22 cellular contexts compared by ENCODE assay signal in the genomic region with DNA sequence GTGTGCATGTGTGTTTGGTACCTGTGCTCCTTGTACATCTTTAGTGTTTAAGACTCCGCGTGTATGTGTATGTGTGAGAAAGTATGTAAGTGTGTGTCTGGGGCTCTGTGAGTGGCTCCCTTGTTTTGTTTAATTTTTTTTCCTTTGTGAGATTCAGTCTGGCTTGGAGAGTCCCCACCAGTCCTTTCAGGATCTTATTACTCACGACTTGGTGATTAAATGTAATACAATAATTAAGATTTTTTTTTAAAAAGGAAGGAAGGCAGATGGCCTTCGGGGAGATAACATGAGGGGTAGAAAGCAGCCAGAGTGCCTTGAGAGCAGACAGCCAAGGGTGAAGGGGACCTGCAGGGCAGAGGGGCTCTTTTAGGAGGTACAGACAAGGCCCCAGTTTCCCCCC.
"Had no signal": no experiment of that assay in that cellular context is flagged by ENCODE, and none has a peak within 500 bp of the region (broad histone marks: within the 10 kb centered on the region; RNA-seq: fewer than 3 reads in every experiment).

No MANE protein-coding gene starts in this region.

- H3K27ac Mint-ChIP-seq: activated CD4-positive, alpha-beta T cell treated with anti-CD3 and anti-CD28 coated beads, Interleukin-2, amount 10 ng/mL, durations not matched to agents 7 days and 5 days; activated CD8-positive, alpha-beta T cell treated with anti-CD3 and anti-CD28 coated beads, Interleukin-2, amount 10 ng/mL, durations not matched to agents 7 days and 5 days; activated naive CD4-positive, alpha-beta T cell treated with anti-CD3 and anti-CD28 coated beads, Interleukin-2, amount 50 U/mL, for 72 hours; nephron progenitor cell; stimulated activated memory B cell treated with anti-CD40 and anti-IgM and Interleukin-4, amounts not matched to agents 10 μg/mL and 1 μg/mL and 100 μg/mL, for 72 hours; T-helper 17 cell had no signal

- H3K27ac ChIP-seq: brain microvascular endothelial cell, colonic mucosa, esophagus squamous epithelium, gastroesophageal sphincter, heart left ventricle, stomach, suprapubic skin, tibial nerve had no signal

- H3K9me3 Mint-ChIP-seq: activated CD4-positive, alpha-beta T cell treated with anti-CD3 and anti-CD28 coated beads, Interleukin-2, amount 10 ng/mL, durations not matched to agents 7 days and 5 days; activated naive CD4-positive, alpha-beta T cell treated with anti-CD3 and anti-CD28 coated beads, Interleukin-2, amount 50 U/mL, for 72 hours; nephron progenitor cell; stimulated activated memory B cell treated with anti-CD40 and anti-IgM and Interleukin-4, amounts not matched to agents 10 μg/mL and 1 μg/mL and 100 μg/mL, for 72 hours had no signal

- ATAC-seq: activated CD8-positive, alpha-beta T cell treated with anti-CD3 and anti-CD28 coated beads, Interleukin-2, amount 10 ng/mL, durations not matched to agents 7 days and 5 days; activated naive CD4-positive, alpha-beta T cell treated with anti-CD3 and anti-CD28 coated beads, Interleukin-2, amount 50 U/mL, for 72 hours; gastroesophageal sphincter; heart left ventricle; left cardiac atrium; sciatic nerve; stimulated activated memory B cell treated with anti-CD40 and anti-IgM and Interleukin-4, amounts not matched to agents 10 μg/mL and 1 μg/mL and 100 μg/mL, for 72 hours; T-helper 17 cell had no signal

- H3K36me3 Mint-ChIP-seq: activated naive CD4-positive, alpha-beta T cell treated with anti-CD3 and anti-CD28 coated beads, Interleukin-2, amount 50 U/mL, for 72 hours; stimulated activated memory B cell treated with anti-CD40 and anti-IgM and Interleukin-4, amounts not matched to agents 10 μg/mL and 1 μg/mL and 100 μg/mL, for 72 hours had no signal

- H3K4me3 Mint-ChIP-seq: activated CD4-positive, alpha-beta T cell treated with anti-CD3 and anti-CD28 coated beads, Interleukin-2, amount 10 ng/mL, durations not matched to agents 7 days and 5 days; activated CD8-positive, alpha-beta T cell treated with anti-CD3 and anti-CD28 coated beads, Interleukin-2, amount 10 ng/mL, durations not matched to agents 7 days and 5 days; nephron progenitor cell; stimulated activated memory B cell treated with anti-CD40 and anti-IgM and Interleukin-4, amounts not matched to agents 10 μg/mL and 1 μg/mL and 100 μg/mL, for 72 hours; T-helper 17 cell had no signal

- H3K4me3 ChIP-seq: colonic mucosa, esophagus squamous epithelium, gastroesophageal sphincter, heart left ventricle, stomach, suprapubic skin, tibial nerve had no signal

- H3K27me3 ChIP-seq: brain microvascular endothelial cell, colonic mucosa, heart left ventricle had no signal

- H3K4me1 ChIP-seq: colonic mucosa had no signal

- H3K9me3 ChIP-seq: colonic mucosa, esophagus squamous epithelium, gastroesophageal sphincter, heart left ventricle, stomach, suprapubic skin, tibial nerve had no signal

- DNase-seq: activated CD4-positive, alpha-beta T cell treated with anti-CD3 and anti-CD28 coated beads, Interleukin-2, amount 10 ng/mL, durations not matched to agents 7 days and 5 days; activated CD4-positive, CD25-positive, alpha-beta regulatory T cell treated with anti-CD3 and anti-CD28 coated beads, Interleukin-2, amount 50 U/mL, for 72 hours; activated CD8-positive, alpha-beta T cell treated with anti-CD3 and anti-CD28 coated beads, Interleukin-2, amount 10 ng/mL, durations not matched to agents 7 days and 5 days; activated gamma-delta T cell treated with Interleukin-2 at 50 U/mL for 16 hours; activated T-cell treated with anti-CD3 and anti-CD28 coated beads, Interleukin-2, amount 50 U/mL, for 1 hour; brain microvascular endothelial cell; colonic mucosa; esophagus squamous epithelium; heart left ventricle; left cardiac atrium; nephron progenitor cell; occipital lobe; small intestine; stimulated activated CD4-positive, alpha-beta T cell treated with anti-CD3 and anti-CD28 coated beads, Interleukin-15, amount 100 ng/mL, for 24 hours; stomach; T-helper 17 cell had no signal

- H3K36me3 ChIP-seq: brain microvascular endothelial cell, colonic mucosa, esophagus squamous epithelium, gastroesophageal sphincter, heart left ventricle, stomach, suprapubic skin, tibial nerve had no signal

- H3K4me1 Mint-ChIP-seq: activated CD4-positive, alpha-beta T cell treated with anti-CD3 and anti-CD28 coated beads, Interleukin-2, amount 10 ng/mL, durations not matched to agents 7 days and 5 days; stimulated activated memory B cell treated with anti-CD40 and anti-IgM and Interleukin-4, amounts not matched to agents 10 μg/mL and 1 μg/mL and 100 μg/mL, for 72 hours; T-helper 17 cell had no signal
